10 cellular contexts compared by ENCODE assay signal in the genomic region with DNA sequence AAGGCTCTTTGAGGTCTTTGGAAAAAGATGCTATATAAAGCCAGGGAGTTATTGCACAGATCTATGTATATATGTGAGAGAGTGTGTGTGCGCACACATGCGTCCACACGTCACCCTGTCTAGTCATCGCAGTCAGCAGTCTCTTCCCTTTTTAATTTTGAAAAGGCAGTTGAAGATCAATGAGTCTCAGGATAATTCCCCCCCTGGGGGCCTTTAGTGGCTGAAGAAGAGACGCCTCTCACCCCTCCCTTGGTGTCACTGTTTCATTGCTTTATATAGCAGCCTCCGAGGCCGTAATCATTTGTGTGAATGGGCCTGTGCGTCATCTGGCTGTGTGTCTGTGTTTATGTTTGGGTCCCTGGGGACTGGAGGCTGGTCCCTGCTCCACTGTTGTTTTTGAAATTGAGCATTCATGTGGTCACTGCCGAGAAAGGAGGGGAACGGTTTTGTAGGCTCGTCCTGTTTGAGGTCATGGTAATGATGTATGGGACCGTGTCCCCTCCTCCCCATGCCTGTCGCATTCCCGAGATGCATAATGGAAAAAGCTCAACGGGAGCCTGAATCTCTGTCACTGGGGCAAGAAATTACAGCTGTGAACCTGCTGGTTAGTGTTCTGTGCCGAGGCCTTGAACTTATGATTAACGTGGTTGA.
DNase-seq lines count a peak whose midpoint lies in the region; ATAC-seq and TF ChIP-seq lines count a peak whose summit lies in the region.
"Had no signal": no experiment of that assay in that cellular context is flagged by ENCODE, and none has a peak within 500 bp of the region (broad histone marks: within the 10 kb centered on the region; RNA-seq: fewer than 3 reads in every experiment).

No MANE protein-coding gene starts in this region.

- no peaks in the 10 kb centered on the region for H3K79me2 ChIP-seq in hepatocyte

- no peaks in the 10 kb centered on the region for H3K9me2 ChIP-seq in hepatocyte (replicated peaks; ENCODE audit: insufficient read depth)

- TF ChIP-seq CTCF in hepatocyte (IDR thresholded peaks at IDR 0.05; ENCODE audit: poor library complexity) (no peak), upper lobe of right lung (IDR thresholded peaks at IDR 0.05) (no peak)

- peak overlapping the region; percentile 52 for H3K27ac ChIP-seq in hepatocyte
- no peak overlapping the region for H3K27ac ChIP-seq in upper lobe of right lung
- H3K27ac ChIP-seq: 22Rv1 had no signal

- H3K9me3 ChIP-seq in hepatocyte (ENCODE audit: low read depth) (no peaks in the 10 kb centered on the region), upper lobe of right lung (no peaks in the 10 kb centered on the region)

- no peak overlapping the region for H3K4me2 ChIP-seq in hepatocyte

- ATAC-seq in upper lobe of right lung = no peak
- ATAC-seq in GM21737 (IDR thresholded peaks at IDR 0.05; ENCODE audit: unreplicated experiment) = no peak
- ATAC-seq in GM18519 (IDR thresholded peaks at IDR 0.05; ENCODE audit: low FRiP score, unreplicated experiment) = no peak

- H2AFZ ChIP-seq in hepatocyte = no peak overlapping the region

- intact Hi-C loops in upper lobe of right lung (cut with DNase I) = no loop called here

- H4K20me1 ChIP-seq in hepatocyte (ENCODE audit: insufficient read depth, poor library complexity, severe bottlenecking) = no peaks in the 10 kb centered on the region

- WGBS in hepatocyte (ENCODE audit: low lambda C conversion rate, missing lambda C conversion rate) = 64% methylated on average over 17 of the region's 17 CpGs

- H3K4me3 ChIP-seq in hepatocyte (no peak overlapping the region), upper lobe of right lung (no peak overlapping the region)

- DNase-seq in NCI-H1092 treated with DMSO at 0.1 percent for 48 hours (lab: John Stamatoyannopoulos, UW) (peak; percentile 33), NCI-H1092 (lab: John Stamatoyannopoulos, UW) (no peak), astrocyte of the hippocampus (ENCODE audit: low read depth, low spot score) (peak; percentile 81), hepatocyte (ENCODE audit: low spot score) (peak; percentile 41), upper lobe of right lung (peak; percentile 21), HPDE6-E6E7 (ENCODE audit: extremely low spot score) (no peak)
- DNase-seq: stimulated activated naive CD4-positive, alpha-beta T cell had no signal

- no peaks in the 10 kb centered on the region for H3K27me3 ChIP-seq in hepatocyte
- H3K27me3 ChIP-seq in upper lobe of right lung = no peaks in the 10 kb centered on the region

- H3K4me1 ChIP-seq in hepatocyte (ENCODE audit: insufficient read depth) = peaks cover 10% of the 10 kb centered on the region
- H3K4me1 ChIP-seq in upper lobe of right lung = no peaks in the 10 kb centered on the region

- H3K36me3 ChIP-seq in hepatocyte (replicated peaks; ENCODE audit: insufficient read depth, low read depth) (no peaks in the 10 kb centered on the region), upper lobe of right lung (no peaks in the 10 kb centered on the region)

Comparison
In these comparisons a context has a peak if more than half of its experiments do, and no peak if none do; other contexts are left out.
1. DNase-seq: peak in NCI-H1092 treated with DMSO at 0.1 percent for 48 hours (single experiment), astrocyte of the hippocampus (single experiment), hepatocyte (single experiment) and upper lobe of right lung (single experiment); none in NCI-H1092 (single experiment) and HPDE6-E6E7 (single experiment).